Comparison of ENCODE assay signal across 1 cellular context in the genomic region with DNA sequence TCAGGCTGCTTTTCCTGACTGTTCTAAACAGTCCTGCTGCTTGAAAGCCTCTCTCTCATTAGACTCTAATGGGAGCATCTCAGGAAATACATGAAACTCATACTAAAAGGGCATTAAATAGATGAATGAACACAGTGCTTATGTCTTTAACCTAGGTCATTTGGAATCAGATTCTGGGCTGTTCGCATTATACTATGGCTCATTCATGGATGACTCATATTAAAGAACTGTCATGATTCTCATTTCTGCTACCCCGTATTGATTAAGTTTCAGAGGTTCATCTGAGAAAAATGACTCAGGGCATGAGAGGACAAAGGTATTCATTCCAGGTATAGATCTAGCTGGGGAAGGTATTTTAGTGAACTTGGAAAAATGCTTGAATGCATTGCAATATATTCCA.
TF ChIP-seq lines count a peak whose summit lies in the region.

No MANE protein-coding gene starts in this region.

TF ChIP-seq in GM12878, 131 proteins besides CTCF, POLR2A, EP300 and RAD21 (continued from another document):
- TF ChIP-seq, protein P1, sequence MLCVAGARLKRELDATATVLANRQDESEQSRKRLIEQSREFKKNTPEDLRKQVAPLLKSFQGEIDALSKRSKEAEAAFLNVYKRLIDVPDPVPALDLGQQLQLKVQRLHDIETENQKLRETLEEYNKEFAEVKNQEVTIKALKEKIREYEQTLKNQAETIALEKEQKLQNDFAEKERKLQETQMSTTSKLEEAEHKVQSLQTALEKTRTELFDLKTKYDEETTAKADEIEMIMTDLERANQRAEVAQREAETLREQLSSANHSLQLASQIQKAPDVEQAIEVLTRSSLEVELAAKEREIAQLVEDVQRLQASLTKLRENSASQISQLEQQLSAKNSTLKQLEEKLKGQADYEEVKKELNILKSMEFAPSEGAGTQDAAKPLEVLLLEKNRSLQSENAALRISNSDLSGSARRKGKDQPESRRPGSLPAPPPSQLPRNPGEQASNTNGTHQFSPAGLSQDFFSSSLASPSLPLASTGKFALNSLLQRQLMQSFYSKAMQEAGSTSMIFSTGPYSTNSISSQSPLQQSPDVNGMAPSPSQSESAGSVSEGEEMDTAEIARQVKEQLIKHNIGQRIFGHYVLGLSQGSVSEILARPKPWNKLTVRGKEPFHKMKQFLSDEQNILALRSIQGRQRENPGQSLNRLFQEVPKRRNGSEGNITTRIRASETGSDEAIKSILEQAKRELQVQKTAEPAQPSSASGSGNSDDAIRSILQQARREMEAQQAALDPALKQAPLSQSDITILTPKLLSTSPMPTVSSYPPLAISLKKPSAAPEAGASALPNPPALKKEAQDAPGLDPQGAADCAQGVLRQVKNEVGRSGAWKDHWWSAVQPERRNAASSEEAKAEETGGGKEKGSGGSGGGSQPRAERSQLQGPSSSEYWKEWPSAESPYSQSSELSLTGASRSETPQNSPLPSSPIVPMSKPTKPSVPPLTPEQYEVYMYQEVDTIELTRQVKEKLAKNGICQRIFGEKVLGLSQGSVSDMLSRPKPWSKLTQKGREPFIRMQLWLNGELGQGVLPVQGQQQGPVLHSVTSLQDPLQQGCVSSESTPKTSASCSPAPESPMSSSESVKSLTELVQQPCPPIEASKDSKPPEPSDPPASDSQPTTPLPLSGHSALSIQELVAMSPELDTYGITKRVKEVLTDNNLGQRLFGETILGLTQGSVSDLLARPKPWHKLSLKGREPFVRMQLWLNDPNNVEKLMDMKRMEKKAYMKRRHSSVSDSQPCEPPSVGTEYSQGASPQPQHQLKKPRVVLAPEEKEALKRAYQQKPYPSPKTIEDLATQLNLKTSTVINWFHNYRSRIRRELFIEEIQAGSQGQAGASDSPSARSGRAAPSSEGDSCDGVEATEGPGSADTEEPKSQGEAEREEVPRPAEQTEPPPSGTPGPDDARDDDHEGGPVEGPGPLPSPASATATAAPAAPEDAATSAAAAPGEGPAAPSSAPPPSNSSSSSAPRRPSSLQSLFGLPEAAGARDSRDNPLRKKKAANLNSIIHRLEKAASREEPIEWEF (IDR thresholded peaks at IDR 0.05; ENCODE audit: insufficient replicate concordance, low read depth, low read length), result no peak
- TF ChIP-seq MTA2 (IDR thresholded peaks at IDR 0.05; ENCODE audit: low read depth) (no peak), TCF12 (IDR thresholded peaks at IDR 0.05; ENCODE audit: low read depth, low read length) (no peak), ZNF217 (IDR thresholded peaks at IDR 0.05) (no peak), SUZ12 (IDR thresholded peaks at IDR 0.05; ENCODE audit: unreplicated experiment) (no peak), RUNX3 (IDR thresholded peaks at IDR 0.05; ENCODE audit: low read length) (no peak), ATF7 (IDR thresholded peaks at IDR 0.05; ENCODE audit: low read depth) (no peak), RFX5 (IDR thresholded peaks at IDR 0.05; ENCODE audit: low read depth, low read length) (no peak)
TF ChIP-seq in GM12878: peak in this region for 0.
